In the genomic region with DNA sequence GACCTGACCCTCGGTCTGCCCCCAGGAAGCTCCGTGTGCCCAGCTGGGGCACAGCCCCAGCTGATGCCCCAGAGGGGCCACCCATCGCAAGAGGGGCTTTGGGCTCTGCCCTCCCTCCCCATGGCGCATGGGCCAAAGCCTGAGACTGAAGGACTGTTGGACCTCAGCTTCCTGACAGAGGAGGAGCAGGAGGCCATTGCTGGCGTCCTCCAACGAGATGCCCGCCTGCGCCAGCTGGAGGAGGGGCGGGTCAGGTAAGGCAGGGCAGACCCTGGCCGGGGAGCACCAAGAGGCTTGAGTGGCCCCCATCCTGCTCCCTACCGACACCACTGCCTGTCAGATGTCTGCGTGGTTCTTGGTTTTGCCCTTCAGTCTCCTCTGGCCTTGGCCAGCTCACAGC, we compare ENCODE assay signal across 18 cellular contexts. TPM values are rescaled to one million over a fixed set of nuclear protein-coding genes. Genes with fewer than 3 reads are reported as not detected.
DNase-seq lines count a peak whose midpoint lies in the region; ATAC-seq and TF ChIP-seq lines count a peak whose summit lies in the region.
"Had no signal": no experiment of that assay in that cellular context is flagged by ENCODE, and none has a peak within 500 bp of the region (broad histone marks: within the 10 kb centered on the region; RNA-seq: fewer than 3 reads in every experiment).

No MANE protein-coding gene starts in this region.

- no peaks in the 10 kb centered on the region for H3K79me2 ChIP-seq in Karpas-422 (ENCODE audit: low read length)

- no peaks in the 10 kb centered on the region for H3K9me2 ChIP-seq in Karpas-422 (replicated peaks; ENCODE audit: insufficient read depth, low read length)

- POLR2A ChIA-PET in RWPE1 (lab: Yijun Ruan, JAX; ENCODE audit: low non-redundant PET) = no interaction called here

- no peaks in the 10 kb centered on the region for H3K36me3 ChIP-seq in endodermal cell (ENCODE audit: control insufficient read depth, insufficient read depth, low read length)
- H3K36me3 ChIP-seq in Karpas-422 (ENCODE audit: insufficient read depth, low read length) = no peaks in the 10 kb centered on the region
- H3K36me3 ChIP-seq: MG63 had no signal

- H3K9me3 ChIP-seq in endodermal cell (ENCODE audit: control insufficient read depth, low read length) (no peaks in the 10 kb centered on the region), Karpas-422 (ENCODE audit: low read length) (no peaks in the 10 kb centered on the region)
- H3K9me3 ChIP-seq: MG63 had no signal

- H3K27ac Mint-ChIP-seq in endodermal cell (no peak overlapping the region), glutamatergic neuron (ENCODE audit: unreplicated experiment) (no peak overlapping the region)
- peak overlapping the region; percentile 26 for H3K27ac Mint-ChIP-seq in stimulated activated effector memory CD8-positive, alpha-beta T cell treated with anti-CD3 and anti-CD28 coated beads, Interleukin-12 subunit alpha, Interleukin-12 subunit beta, amount 100 ng/mL, for 72 hours
- H3K27ac Mint-ChIP-seq: HFFc6 had no signal

- H3K4me1 Mint-ChIP-seq in endodermal cell (peaks cover 19% of the 10 kb centered on the region), glutamatergic neuron (ENCODE audit: low read depth, unreplicated experiment) (peaks cover 9% of the 10 kb centered on the region)
- peaks cover 71% of the 10 kb centered on the region for H3K4me1 Mint-ChIP-seq in stimulated activated effector memory CD8-positive, alpha-beta T cell treated with anti-CD3 and anti-CD28 coated beads, Interleukin-12 subunit alpha, Interleukin-12 subunit beta, amount 100 ng/mL, for 72 hours

- H3K27me3 Mint-ChIP-seq in endodermal cell (ENCODE audit: insufficient read depth) (peaks cover 3% of the 10 kb centered on the region), glutamatergic neuron (ENCODE audit: unreplicated experiment) (peaks cover 6% of the 10 kb centered on the region)

- H3K27me3 ChIP-seq in endodermal cell (ENCODE audit: control insufficient read depth, insufficient read depth, low read length, poor library complexity, severe bottlenecking) (peaks cover 8% of the 10 kb centered on the region), Karpas-422 (ENCODE audit: low read length) (no peaks in the 10 kb centered on the region)
- H3K27me3 ChIP-seq: MG63 had no signal

- H3K9ac ChIP-seq in endodermal cell (ENCODE audit: extremely low read depth, low read length, poor library complexity, severe bottlenecking) (no peak overlapping the region), Karpas-422 (ENCODE audit: low read length) (no peak overlapping the region)
- H3K9ac ChIP-seq: KMS-11 had no signal

- H3K4me3 ChIP-seq in endodermal cell (ENCODE audit: low read length) (no peak overlapping the region), Karpas-422 (ENCODE audit: low read length) (no peak overlapping the region)
- H3K4me3 ChIP-seq: MG63 had no signal

- intact Hi-C loops in Right ventricle myocardium inferior (cut with DNase I) = no loop called here
- intact Hi-C loops in left ventricle myocardium superior (cut with micrococcal nuclease) = no loop called here

- H3K36me3 Mint-ChIP-seq in endodermal cell (ENCODE audit: low read depth) (peaks cover 4% of the 10 kb centered on the region), glutamatergic neuron (ENCODE audit: unreplicated experiment) (no peaks in the 10 kb centered on the region)
- peaks cover 45% of the 10 kb centered on the region for H3K36me3 Mint-ChIP-seq in stimulated activated effector memory CD8-positive, alpha-beta T cell treated with anti-CD3 and anti-CD28 coated beads, Interleukin-12 subunit alpha, Interleukin-12 subunit beta, amount 100 ng/mL, for 72 hours

- ATAC-seq in Right ventricle myocardium inferior = no peak
- ATAC-seq in left ventricle myocardium superior = no peak
- ATAC-seq in stimulated activated effector memory CD8-positive, alpha-beta T cell treated with anti-CD3 and anti-CD28 coated beads, Interleukin-12 subunit alpha, Interleukin-12 subunit beta, amount 100 ng/mL, for 72 hours = no peak
- no peak for ATAC-seq in HG02938 (IDR thresholded peaks at IDR 0.05; ENCODE audit: unreplicated experiment)

- H3K27ac ChIP-seq in RWPE1 (peak overlapping the region; percentile 98), endodermal cell (ENCODE audit: low read depth, low read length) (no peak overlapping the region), Karpas-422 (ENCODE audit: low read length) (no peak overlapping the region)
- H3K27ac ChIP-seq: KMS-11 had no signal

- no peak overlapping the region for H3K4me2 ChIP-seq in Karpas-422 (ENCODE audit: low read depth, low read length, poor library complexity, severe bottlenecking)
- H3K4me2 ChIP-seq: KMS-11 had no signal

- H3K9me3 Mint-ChIP-seq in endodermal cell (peaks cover 1% of the 10 kb centered on the region), glutamatergic neuron (ENCODE audit: unreplicated experiment) (peaks cover 5% of the 10 kb centered on the region)
- no peaks in the 10 kb centered on the region for H3K9me3 Mint-ChIP-seq in stimulated activated effector memory CD8-positive, alpha-beta T cell treated with anti-CD3 and anti-CD28 coated beads, Interleukin-12 subunit alpha, Interleukin-12 subunit beta, amount 100 ng/mL, for 72 hours
- H3K9me3 Mint-ChIP-seq: HFFc6 had no signal

- WGBS in endodermal cell (ENCODE audit: insufficient coverage in 1 of 2, insufficient read length in 1 of 2), 2 experiments = 90 to 93% methylated on average over 10 to 12 of the region's 12 CpGs

- no peaks in the 10 kb centered on the region for H3K4me1 ChIP-seq in endodermal cell (ENCODE audit: control insufficient read depth, insufficient read depth, low read length)
- H3K4me1 ChIP-seq in Karpas-422 (ENCODE audit: low read length) = peaks cover 44% of the 10 kb centered on the region

- CTCF ChIA-PET in RWPE1 (lab: Yijun Ruan, JAX) = interaction anchor here (1.2 to 1.6 kb wide), 3 partner anchors 12 to 44 kb away, joined by 4 to 14 read pairs (median 5); partner anchors contain the start of gene MAP3K6

- TF ChIP-seq CTCF in RWPE1 (conservative IDR thresholded peaks at IDR 0.05; ENCODE audit: low read depth) (no peak), endodermal cell (conservative IDR thresholded peaks at IDR 0.05) (no peak), glutamatergic neuron (IDR thresholded peaks at IDR 0.05; ENCODE audit: partially characterized antibody, unreplicated experiment) (no peak)

- H3K4me3 Mint-ChIP-seq in endodermal cell = no peak overlapping the region
- peak overlapping the region; percentile 15 for H3K4me3 Mint-ChIP-seq in stimulated activated effector memory CD8-positive, alpha-beta T cell treated with anti-CD3 and anti-CD28 coated beads, Interleukin-12 subunit alpha, Interleukin-12 subunit beta, amount 100 ng/mL, for 72 hours
- no peak overlapping the region for H3K4me3 Mint-ChIP-seq in glutamatergic neuron (ENCODE audit: unreplicated experiment)
- H3K4me3 Mint-ChIP-seq: HFFc6 had no signal

- no peak overlapping the region for H2AFZ ChIP-seq in Karpas-422 (ENCODE audit: low read length)

- DNase-seq in Right ventricle myocardium inferior (ENCODE audit: missing footprints) = peak; percentile 48
- DNase-seq in left ventricle myocardium superior = no peak
- no peak for DNase-seq in RWPE1 (ENCODE audit: low spot score)
- DNase-seq in endodermal cell = peak; percentile 36
- DNase-seq in stimulated activated effector memory CD8-positive, alpha-beta T cell treated with anti-CD3 and anti-CD28 coated beads, Interleukin-12 subunit alpha, Interleukin-12 subunit beta, amount 100 ng/mL, for 72 hours (ENCODE audit: low spot score in 2 of 2) = no peak
- DNase-seq in glutamatergic neuron = no peak
- DNase-seq in Karpas-422 = no peak
- DNase-seq: GF-D8, HFFc6, MG63, NCI-H1105, NCI-H1694, NCI-H2227 treated with DMSO at 0.1 percent for 48 hours, NCI-H524 had no signal

- H4K20me1 ChIP-seq in Karpas-422 (ENCODE audit: insufficient read depth, low read depth, low read length) = no peaks in the 10 kb centered on the region

RNA-seq across cellular contexts. Expression of gene SYTL1, which starts 3.5 kb away (rescaled TPM):
- 0.78 TPM for total RNA-seq in Right ventricle myocardium inferior
- total RNA-seq in left ventricle myocardium superior = 1.1 TPM
- total RNA-seq in endodermal cell = 1 to 10 TPM; 6.7 to 7.5 TPM
- polyA plus RNA-seq in endodermal cell (2013, experiment 1 of 2) = 3.2 TPM
- 4.9 TPM for polyA plus RNA-seq in endodermal cell (2013, experiment 2 of 2)
- 3.2 TPM for total RNA-seq in glutamatergic neuron (ENCODE audit: unreplicated experiment)
- 35.6 and 119 TPM in 2 replicates for total RNA-seq in Karpas-422 (2014; rRNA removed; shearing (Covaris generic); ENCODE audit: low replicate concordance)

RNA-seq across cellular contexts. Expression of gene MAP3K6, which starts 21.5 kb away (rescaled TPM):
- 51.3 TPM for total RNA-seq in Right ventricle myocardium inferior
- total RNA-seq in left ventricle myocardium superior = 46.6 TPM
- 10 to 100 TPM in 1 of 2 donors, 1 to 10 TPM in 1; 6.6 to 11.5 TPM for total RNA-seq in endodermal cell
- 14.9 TPM for polyA plus RNA-seq in endodermal cell (2013, experiment 1 of 2)
- polyA plus RNA-seq in endodermal cell (2013, experiment 2 of 2) = 14.3 TPM
- 10.0 TPM for total RNA-seq in glutamatergic neuron (ENCODE audit: unreplicated experiment)
- total RNA-seq in Karpas-422 (2014; rRNA removed; shearing (Covaris generic); ENCODE audit: low replicate concordance) = 3.0 and 5.2 TPM in 2 replicates

RNA-seq across cellular contexts. Expression of gene TMEM222, which starts 23.3 kb away (rescaled TPM):
- total RNA-seq in Right ventricle myocardium inferior (17.9 TPM), left ventricle myocardium superior (19.9 TPM), endodermal cell (10 to 100 TPM; 26.0 to 31.8 TPM), glutamatergic neuron (ENCODE audit: unreplicated experiment) (50.0 TPM)
- 22.2 TPM for polyA plus RNA-seq in endodermal cell (2013, experiment 1 of 2)
- 22.5 TPM for polyA plus RNA-seq in endodermal cell (2013, experiment 2 of 2)
- total RNA-seq in Karpas-422 (2014; rRNA removed; shearing (Covaris generic); ENCODE audit: low replicate concordance) = 27.4 and 27.9 TPM in 2 replicates

RNA-seq across cellular contexts. Expression of gene FCN3, which starts 29.4 kb away (rescaled TPM):
- 20.7 TPM for total RNA-seq in Right ventricle myocardium inferior
- 19.3 TPM for total RNA-seq in left ventricle myocardium superior
- total RNA-seq in endodermal cell = under 1 TPM in 1 of 2 donors, not detected in 1; 0.26 TPM
- not detected for polyA plus RNA-seq in endodermal cell (2013, experiment 1 of 2)
- polyA plus RNA-seq in endodermal cell (2013, experiment 2 of 2) = not detected
- total RNA-seq in glutamatergic neuron (ENCODE audit: unreplicated experiment) = not detected
- not detected in 2 replicates for total RNA-seq in Karpas-422 (2014; rRNA removed; shearing (Covaris generic); ENCODE audit: low replicate concordance)
- total RNA-seq: Daoy, H4, HFFc6 had no signal

RNA-seq across cellular contexts. Expression of gene CD164L2, which starts 37.9 kb away (rescaled TPM):
- total RNA-seq in Right ventricle myocardium inferior (not detected), left ventricle myocardium superior (not detected), endodermal cell (1 to 10 TPM; 1.6 to 1.8 TPM), glutamatergic neuron (ENCODE audit: unreplicated experiment) (not detected)
- 1.4 TPM for polyA plus RNA-seq in endodermal cell (2013, experiment 1 of 2)
- polyA plus RNA-seq in endodermal cell (2013, experiment 2 of 2) = 0.83 TPM
- total RNA-seq in Karpas-422 (2014; rRNA removed; shearing (Covaris generic); ENCODE audit: low replicate concordance) = 0.22 TPM in 1 of 2 replicates, not detected in the other
- total RNA-seq: Daoy, H4, HFFc6 had no signal

Comparison
In these comparisons a context has a peak if more than half of its experiments do, and no peak if none do; other contexts are left out.
1. DNase-seq: peak in Right ventricle myocardium inferior (single experiment) and endodermal cell (single experiment); none in left ventricle myocardium superior (single experiment), RWPE1 (single experiment), stimulated activated effector memory CD8-positive, alpha-beta T cell treated with anti-CD3 and anti-CD28 coated beads, Interleukin-12 subunit alpha, Interleukin-12 subunit beta, amount 100 ng/mL, for 72 hours (0 of 2), glutamatergic neuron (single experiment) and Karpas-422 (single experiment).